Comparison of ENCODE assay signal across 1 cellular context in the genomic region with DNA sequence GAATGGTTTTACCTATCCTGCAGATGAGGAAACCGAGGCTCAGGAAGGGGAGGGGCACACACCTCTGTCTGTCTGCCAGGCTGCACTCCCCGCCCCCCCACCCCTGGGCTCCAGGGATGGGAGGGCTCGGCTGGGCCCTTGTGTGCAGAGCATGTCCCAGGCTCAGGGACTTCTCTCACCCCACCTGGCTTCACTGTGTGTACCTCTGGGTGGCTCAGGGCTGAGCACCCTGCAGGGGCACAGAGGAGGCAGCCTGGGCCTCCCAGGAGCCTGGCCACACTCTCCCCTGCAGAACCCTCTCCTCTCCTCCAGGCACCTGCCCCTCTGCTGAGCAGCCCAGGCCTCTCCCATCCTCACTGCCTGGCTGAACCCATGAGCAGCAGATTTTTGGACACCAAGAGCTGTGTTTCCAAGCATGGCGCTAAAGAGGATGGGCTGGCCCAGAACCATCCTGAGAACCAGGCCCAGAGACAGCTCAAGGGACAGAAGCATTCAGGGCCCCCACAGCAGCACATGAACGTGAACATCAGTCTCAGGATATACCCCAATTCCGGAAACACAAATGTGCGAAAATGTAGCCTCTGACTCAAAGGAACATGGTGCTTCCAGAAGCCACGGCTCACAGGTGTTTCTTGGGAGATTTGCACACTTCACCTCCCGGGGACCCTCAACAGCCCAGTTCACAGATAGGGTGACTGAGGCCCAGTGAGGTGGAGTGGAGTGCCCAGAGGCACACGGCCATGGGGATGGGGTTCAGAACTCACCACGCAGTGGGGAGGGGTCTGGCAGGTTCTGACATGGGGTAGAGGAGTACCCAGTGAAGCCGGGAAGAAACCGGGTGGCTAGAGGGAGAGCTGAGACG.
TF ChIP-seq lines count a peak whose summit lies in the region.

No MANE protein-coding gene starts in this region.

TF ChIP-seq in IMR-90, 13 proteins besides CTCF, POLR2A, EP300 and RAD21:
- TF ChIP-seq MAZ (IDR thresholded peaks at IDR 0.05; ENCODE audit: borderline replicate concordance, low read depth, low read length) = no peak
- TF ChIP-seq NFE2L2 (IDR thresholded peaks at IDR 0.05; ENCODE audit: low read depth, low read length) = no peak
- TF ChIP-seq, protein P1, sequence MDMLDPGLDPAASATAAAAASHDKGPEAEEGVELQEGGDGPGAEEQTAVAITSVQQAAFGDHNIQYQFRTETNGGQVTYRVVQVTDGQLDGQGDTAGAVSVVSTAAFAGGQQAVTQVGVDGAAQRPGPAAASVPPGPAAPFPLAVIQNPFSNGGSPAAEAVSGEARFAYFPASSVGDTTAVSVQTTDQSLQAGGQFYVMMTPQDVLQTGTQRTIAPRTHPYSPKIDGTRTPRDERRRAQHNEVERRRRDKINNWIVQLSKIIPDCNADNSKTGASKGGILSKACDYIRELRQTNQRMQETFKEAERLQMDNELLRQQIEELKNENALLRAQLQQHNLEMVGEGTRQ (IDR thresholded peaks at IDR 0.05; ENCODE audit: low read depth, low read length) = no peak
- no peak for TF ChIP-seq RFX5 (IDR thresholded peaks at IDR 0.05; ENCODE audit: low read depth, low read length)
- no peak for TF ChIP-seq CHD1 (IDR thresholded peaks at IDR 0.05; ENCODE audit: low read depth, low read length)
- TF ChIP-seq FOS (IDR thresholded peaks at IDR 0.05; ENCODE audit: low read depth, low read length) = no peak
- no peak for TF ChIP-seq RCOR1 (IDR thresholded peaks at IDR 0.05; ENCODE audit: insufficient replicate concordance, low read length)
- TF ChIP-seq ELK1 (IDR thresholded peaks at IDR 0.05; ENCODE audit: borderline replicate concordance, low read depth, low read length) = no peak
- no peak for TF ChIP-seq MXI1 (IDR thresholded peaks at IDR 0.05; ENCODE audit: borderline replicate concordance, low read depth, low read length)
- no peak for TF ChIP-seq SMC3 (IDR thresholded peaks at IDR 0.05; ENCODE audit: low read depth, low read length)
- no peak for TF ChIP-seq MAFK (IDR thresholded peaks at IDR 0.05; ENCODE audit: low read depth, low read length)
- no peak for TF ChIP-seq CEBPB (IDR thresholded peaks at IDR 0.05; ENCODE audit: low read depth, low read length)
- TF ChIP-seq BHLHE40 (IDR thresholded peaks at IDR 0.05; ENCODE audit: low read depth, low read length) = no peak
